1 cellular context compared by ENCODE assay signal in the genomic region with DNA sequence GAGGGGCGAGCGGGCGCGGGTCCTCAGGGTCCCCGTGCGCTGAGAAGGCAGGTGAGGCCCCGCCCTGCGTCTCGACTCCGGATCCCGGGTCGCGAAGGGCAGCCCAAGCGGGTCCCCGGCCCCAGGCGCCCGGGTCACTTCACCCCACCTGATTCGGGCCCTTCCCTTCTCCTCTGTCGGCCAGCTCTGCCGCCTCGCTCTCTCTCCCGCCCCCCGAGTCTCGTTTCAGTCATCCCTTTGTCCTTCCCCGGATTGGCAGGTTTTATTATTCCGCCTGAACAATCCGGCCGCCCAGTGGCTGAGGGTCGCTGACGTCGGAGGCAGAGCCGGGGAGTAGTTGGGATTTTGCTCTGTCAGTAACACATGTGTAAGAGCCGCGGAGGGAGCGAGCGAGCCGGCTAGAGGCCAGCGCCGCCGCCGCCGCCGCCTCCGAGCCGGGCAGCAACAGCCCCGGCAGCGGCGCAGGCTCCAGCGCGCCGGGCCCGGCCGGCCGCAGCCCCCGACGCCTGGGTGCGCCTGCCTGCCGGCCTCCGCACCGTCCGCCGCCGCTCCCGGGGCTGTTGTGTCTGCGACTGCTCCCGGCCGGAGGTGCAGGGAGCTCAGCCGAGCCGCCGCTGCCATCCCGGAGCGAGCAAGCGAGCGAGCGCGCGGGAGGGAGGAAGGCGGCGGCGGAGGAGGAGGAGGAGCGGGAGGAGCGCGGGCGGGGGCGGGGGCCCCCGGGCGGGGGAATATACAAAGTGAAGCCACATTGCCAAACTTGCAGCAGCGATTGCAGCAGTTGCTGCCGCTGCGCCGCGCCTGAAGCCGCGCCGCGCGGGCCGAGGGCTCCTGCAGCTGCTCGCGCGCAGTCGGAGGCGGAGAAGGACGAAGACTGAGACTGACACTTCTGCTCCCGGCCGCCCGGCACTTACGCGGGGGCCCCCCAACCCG.
TF ChIP-seq lines count a peak whose summit lies in the region.

A gene with protein sequence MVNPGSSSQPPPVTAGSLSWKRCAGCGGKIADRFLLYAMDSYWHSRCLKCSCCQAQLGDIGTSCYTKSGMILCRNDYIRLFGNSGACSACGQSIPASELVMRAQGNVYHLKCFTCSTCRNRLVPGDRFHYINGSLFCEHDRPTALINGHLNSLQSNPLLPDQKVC (plus strand): TSS at position 760 of the 930 bp plus-strand sequence. CDS start 3,136 bp downstream, outside the sequence.

TF ChIP-seq in HepG2, 621 proteins besides CTCF, POLR2A, EP300 and RAD21 (continued from another document and continues in another):
- TF ChIP-seq, protein P1, sequence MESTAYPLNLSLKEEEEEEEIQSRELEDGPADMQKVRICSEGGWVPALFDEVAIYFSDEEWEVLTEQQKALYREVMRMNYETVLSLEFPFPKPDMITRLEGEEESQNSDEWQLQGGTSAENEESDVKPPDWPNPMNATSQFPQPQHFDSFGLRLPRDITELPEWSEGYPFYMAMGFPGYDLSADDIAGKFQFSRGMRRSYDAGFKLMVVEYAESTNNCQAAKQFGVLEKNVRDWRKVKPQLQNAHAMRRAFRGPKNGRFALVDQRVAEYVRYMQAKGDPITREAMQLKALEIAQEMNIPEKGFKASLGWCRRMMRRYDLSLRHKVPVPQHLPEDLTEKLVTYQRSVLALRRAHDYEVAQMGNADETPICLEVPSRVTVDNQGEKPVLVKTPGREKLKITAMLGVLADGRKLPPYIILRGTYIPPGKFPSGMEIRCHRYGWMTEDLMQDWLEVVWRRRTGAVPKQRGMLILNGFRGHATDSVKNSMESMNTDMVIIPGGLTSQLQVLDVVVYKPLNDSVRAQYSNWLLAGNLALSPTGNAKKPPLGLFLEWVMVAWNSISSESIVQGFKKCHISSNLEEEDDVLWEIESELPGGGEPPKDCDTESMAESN (CRISPR knock-in tag; conservative IDR thresholded peaks at IDR 0.05): peak; percentile 68; the same call in 1 of the 2 replicates
- no peak for TF ChIP-seq TP53 (CRISPR knock-in tag; conservative IDR thresholded peaks at IDR 0.05)
- no peak for TF ChIP-seq ZFP62 (CRISPR knock-in tag; IDR thresholded peaks at IDR 0.05)
- no peak for TF ChIP-seq ZNF615 (CRISPR knock-in tag; IDR thresholded peaks at IDR 0.05; ENCODE audit: borderline replicate concordance)
- TF ChIP-seq ATF7-NPFF (CRISPR knock-in tag; IDR thresholded peaks at IDR 0.05; ENCODE audit: low read depth): peak; percentile 36
- 0 out of 2 replicates have a peak, but pooled peaks have one; percentile 14 for TF ChIP-seq NFKB2 (CRISPR knock-in tag; IDR thresholded peaks at IDR 0.05; ENCODE audit: borderline replicate concordance)
- no peak for TF ChIP-seq ZNF205 (CRISPR knock-in tag; IDR thresholded peaks at IDR 0.05)
- TF ChIP-seq FOXC1 (CRISPR knock-in tag; IDR thresholded peaks at IDR 0.05; ENCODE audit: borderline replicate concordance): no peak
- TF ChIP-seq, protein P2, sequence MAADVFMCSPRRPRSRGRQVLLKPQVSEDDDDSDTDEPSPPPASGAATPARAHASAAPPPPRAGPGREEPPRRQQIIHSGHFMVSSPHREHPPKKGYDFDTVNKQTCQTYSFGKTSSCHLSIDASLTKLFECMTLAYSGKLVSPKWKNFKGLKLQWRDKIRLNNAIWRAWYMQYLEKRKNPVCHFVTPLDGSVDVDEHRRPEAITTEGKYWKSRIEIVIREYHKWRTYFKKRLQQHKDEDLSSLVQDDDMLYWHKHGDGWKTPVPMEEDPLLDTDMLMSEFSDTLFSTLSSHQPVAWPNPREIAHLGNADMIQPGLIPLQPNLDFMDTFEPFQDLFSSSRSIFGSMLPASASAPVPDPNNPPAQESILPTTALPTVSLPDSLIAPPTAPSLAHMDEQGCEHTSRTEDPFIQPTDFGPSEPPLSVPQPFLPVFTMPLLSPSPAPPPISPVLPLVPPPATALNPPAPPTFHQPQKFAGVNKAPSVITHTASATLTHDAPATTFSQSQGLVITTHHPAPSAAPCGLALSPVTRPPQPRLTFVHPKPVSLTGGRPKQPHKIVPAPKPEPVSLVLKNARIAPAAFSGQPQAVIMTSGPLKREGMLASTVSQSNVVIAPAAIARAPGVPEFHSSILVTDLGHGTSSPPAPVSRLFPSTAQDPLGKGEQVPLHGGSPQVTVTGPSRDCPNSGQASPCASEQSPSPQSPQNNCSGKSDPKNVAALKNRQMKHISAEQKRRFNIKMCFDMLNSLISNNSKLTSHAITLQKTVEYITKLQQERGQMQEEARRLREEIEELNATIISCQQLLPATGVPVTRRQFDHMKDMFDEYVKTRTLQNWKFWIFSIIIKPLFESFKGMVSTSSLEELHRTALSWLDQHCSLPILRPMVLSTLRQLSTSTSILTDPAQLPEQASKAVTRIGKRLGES (CRISPR knock-in tag; IDR thresholded peaks at IDR 0.05; ENCODE audit: borderline replicate concordance): no peak
- TF ChIP-seq, protein P3, sequence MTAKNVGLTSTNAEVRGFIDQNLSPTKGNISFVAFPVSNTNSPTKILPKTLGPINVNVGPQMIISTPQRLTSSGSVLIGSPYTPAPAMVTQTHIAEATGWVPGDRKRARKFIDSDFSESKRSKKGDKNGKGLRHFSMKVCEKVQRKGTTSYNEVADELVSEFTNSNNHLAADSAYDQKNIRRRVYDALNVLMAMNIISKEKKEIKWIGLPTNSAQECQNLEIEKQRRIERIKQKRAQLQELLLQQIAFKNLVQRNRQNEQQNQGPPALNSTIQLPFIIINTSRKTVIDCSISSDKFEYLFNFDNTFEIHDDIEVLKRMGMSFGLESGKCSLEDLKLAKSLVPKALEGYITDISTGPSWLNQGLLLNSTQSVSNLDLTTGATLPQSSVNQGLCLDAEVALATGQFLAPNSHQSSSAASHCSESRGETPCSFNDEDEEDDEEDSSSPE (CRISPR knock-in tag; IDR thresholded peaks at IDR 0.05): peak; percentile 79
- 0 out of 2 replicates have a peak, but pooled peaks have one; percentile 32 for TF ChIP-seq ZNF776 (CRISPR knock-in tag; IDR thresholded peaks at IDR 0.05)
- peak; percentile 43; the same call in 1 of the 2 replicates for TF ChIP-seq POGZ (CRISPR knock-in tag; IDR thresholded peaks at IDR 0.05)
- TF ChIP-seq TAF15 (IDR thresholded peaks at IDR 0.05; ENCODE audit: low read depth, low read length, poor library complexity, severe bottlenecking): no peak
- no peak for TF ChIP-seq RCOR2 (CRISPR knock-in tag; IDR thresholded peaks at IDR 0.05)
- peak; percentile 25 for TF ChIP-seq YY1 (IDR thresholded peaks at IDR 0.05; ENCODE audit: insufficient read depth, insufficient replicate concordance, low read depth, low read length)
- TF ChIP-seq KDM2A (CRISPR knock-in tag; IDR thresholded peaks at IDR 0.05; ENCODE audit: borderline replicate concordance, low read depth): no peak
- TF ChIP-seq ZSCAN12 (CRISPR knock-in tag; IDR thresholded peaks at IDR 0.05): no peak
- TF ChIP-seq, protein P4, sequence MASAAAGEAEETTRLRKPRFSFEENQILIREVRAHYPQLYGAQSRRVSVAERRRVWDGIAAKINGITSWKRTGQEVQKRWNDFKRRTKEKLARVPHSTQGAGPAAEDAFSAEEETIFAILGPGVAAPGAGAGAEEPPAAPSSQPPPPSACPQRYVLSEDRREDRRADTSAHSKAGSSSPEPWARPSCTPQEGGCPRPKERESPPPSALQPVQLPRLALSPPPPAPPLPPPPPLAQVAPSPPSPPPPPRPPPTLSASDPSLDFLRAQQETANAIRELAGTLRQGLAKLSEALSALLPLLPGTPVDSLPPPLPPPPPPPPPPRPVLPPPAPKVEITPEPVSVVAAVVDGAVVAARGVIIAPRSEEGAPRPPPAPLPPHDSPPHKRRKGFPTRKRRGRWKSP (CRISPR knock-in tag; IDR thresholded peaks at IDR 0.05): 0 out of 2 replicates have a peak, but pooled peaks have one; percentile 5
- TF ChIP-seq, protein P5, sequence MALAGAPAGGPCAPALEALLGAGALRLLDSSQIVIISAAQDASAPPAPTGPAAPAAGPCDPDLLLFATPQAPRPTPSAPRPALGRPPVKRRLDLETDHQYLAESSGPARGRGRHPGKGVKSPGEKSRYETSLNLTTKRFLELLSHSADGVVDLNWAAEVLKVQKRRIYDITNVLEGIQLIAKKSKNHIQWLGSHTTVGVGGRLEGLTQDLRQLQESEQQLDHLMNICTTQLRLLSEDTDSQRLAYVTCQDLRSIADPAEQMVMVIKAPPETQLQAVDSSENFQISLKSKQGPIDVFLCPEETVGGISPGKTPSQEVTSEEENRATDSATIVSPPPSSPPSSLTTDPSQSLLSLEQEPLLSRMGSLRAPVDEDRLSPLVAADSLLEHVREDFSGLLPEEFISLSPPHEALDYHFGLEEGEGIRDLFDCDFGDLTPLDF (CRISPR knock-in tag; IDR thresholded peaks at IDR 0.05): 0 out of 2 replicates have a peak, but pooled peaks have one; percentile 32
- no peak for TF ChIP-seq IKZF4 (CRISPR knock-in tag; IDR thresholded peaks at IDR 0.05; ENCODE audit: borderline replicate concordance, low read depth, not compliant biosample characterization)
- peak; percentile 40; the same call in 1 of the 2 replicates for TF ChIP-seq ZNF232 (CRISPR knock-in tag; IDR thresholded peaks at IDR 0.05; ENCODE audit: borderline replicate concordance)
- TF ChIP-seq TCF7 (IDR thresholded peaks at IDR 0.05; ENCODE audit: low read depth): no peak
- TF ChIP-seq REXO4 (CRISPR knock-in tag; IDR thresholded peaks at IDR 0.05; ENCODE audit: borderline replicate concordance): no peak
- TF ChIP-seq KLF11 (CRISPR knock-in tag; IDR thresholded peaks at IDR 0.05): no peak
- TF ChIP-seq PHF21A (CRISPR knock-in tag; IDR thresholded peaks at IDR 0.05): peak; percentile 66
- TF ChIP-seq ZFX (CRISPR knock-in tag; IDR thresholded peaks at IDR 0.05; ENCODE audit: low read depth): peak; percentile 44; the same call in 1 of the 2 replicates
- TF ChIP-seq REPIN1 (CRISPR knock-in tag; IDR thresholded peaks at IDR 0.05; ENCODE audit: borderline replicate concordance, low read depth): peak; percentile 27; the same call in 1 of the 2 replicates
- no peak for TF ChIP-seq BCL6 (CRISPR knock-in tag; IDR thresholded peaks at IDR 0.05)
- no peak for TF ChIP-seq ZIK1 (CRISPR knock-in tag; IDR thresholded peaks at IDR 0.05; ENCODE audit: borderline replicate concordance, low read depth)
- peak; percentile 28 for TF ChIP-seq AGO1 (IDR thresholded peaks at IDR 0.05; ENCODE audit: low read depth, low read length, poor library complexity, severe bottlenecking)
- peak; percentile 39; the same call in 1 of the 2 replicates for TF ChIP-seq CBFB (CRISPR knock-in tag; IDR thresholded peaks at IDR 0.05)
- no peak for TF ChIP-seq ZNF614 (CRISPR knock-in tag; IDR thresholded peaks at IDR 0.05; ENCODE audit: borderline replicate concordance)
- no peak for TF ChIP-seq ZNF329 (CRISPR knock-in tag; IDR thresholded peaks at IDR 0.05; ENCODE audit: low read depth)
- no peak for TF ChIP-seq FOXJ3 (CRISPR knock-in tag; IDR thresholded peaks at IDR 0.05; ENCODE audit: borderline replicate concordance)
- no peak for TF ChIP-seq ARNTL (CRISPR knock-in tag; IDR thresholded peaks at IDR 0.05)
- TF ChIP-seq SOX13 (IDR thresholded peaks at IDR 0.05): no peak
- TF ChIP-seq SOX13 (CRISPR knock-in tag; conservative IDR thresholded peaks at IDR 0.05 in 1 of 2, IDR thresholded peaks at IDR 0.05 in 1 of 2): peak in 1 of 2 experiments; percentile 25; a peak in 1 of 4 replicates
- TF ChIP-seq, protein P6, sequence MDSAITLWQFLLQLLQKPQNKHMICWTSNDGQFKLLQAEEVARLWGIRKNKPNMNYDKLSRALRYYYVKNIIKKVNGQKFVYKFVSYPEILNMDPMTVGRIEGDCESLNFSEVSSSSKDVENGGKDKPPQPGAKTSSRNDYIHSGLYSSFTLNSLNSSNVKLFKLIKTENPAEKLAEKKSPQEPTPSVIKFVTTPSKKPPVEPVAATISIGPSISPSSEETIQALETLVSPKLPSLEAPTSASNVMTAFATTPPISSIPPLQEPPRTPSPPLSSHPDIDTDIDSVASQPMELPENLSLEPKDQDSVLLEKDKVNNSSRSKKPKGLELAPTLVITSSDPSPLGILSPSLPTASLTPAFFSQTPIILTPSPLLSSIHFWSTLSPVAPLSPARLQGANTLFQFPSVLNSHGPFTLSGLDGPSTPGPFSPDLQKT (CRISPR knock-in tag; IDR thresholded peaks at IDR 0.05; ENCODE audit: borderline replicate concordance): no peak
- TF ChIP-seq SP4 (CRISPR knock-in tag; IDR thresholded peaks at IDR 0.05): no peak
- TF ChIP-seq ZBTB8A (CRISPR knock-in tag; IDR thresholded peaks at IDR 0.05; ENCODE audit: borderline replicate concordance, low read depth): no peak
- TF ChIP-seq CREB1 (IDR thresholded peaks at IDR 0.05): peak; percentile 84
- TF ChIP-seq CREB1 (CRISPR knock-in tag; IDR thresholded peaks at IDR 0.05): peak; percentile 94
- TF ChIP-seq WIZ (CRISPR knock-in tag; IDR thresholded peaks at IDR 0.05): 0 out of 2 replicates have a peak, but pooled peaks have one; percentile 11
- TF ChIP-seq, protein P7, sequence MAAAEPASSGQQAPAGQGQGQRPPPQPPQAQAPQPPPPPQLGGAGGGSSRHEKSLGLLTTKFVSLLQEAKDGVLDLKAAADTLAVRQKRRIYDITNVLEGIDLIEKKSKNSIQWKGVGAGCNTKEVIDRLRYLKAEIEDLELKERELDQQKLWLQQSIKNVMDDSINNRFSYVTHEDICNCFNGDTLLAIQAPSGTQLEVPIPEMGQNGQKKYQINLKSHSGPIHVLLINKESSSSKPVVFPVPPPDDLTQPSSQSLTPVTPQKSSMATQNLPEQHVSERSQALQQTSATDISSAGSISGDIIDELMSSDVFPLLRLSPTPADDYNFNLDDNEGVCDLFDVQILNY (CRISPR knock-in tag; conservative IDR thresholded peaks at IDR 0.05): no peak
- TF ChIP-seq RBFOX2 (IDR thresholded peaks at IDR 0.05; ENCODE audit: low read depth, low read length): peak; percentile 83
- TF ChIP-seq POLR2G (IDR thresholded peaks at IDR 0.05; ENCODE audit: low read depth, low read length): peak; percentile 73
- TF ChIP-seq ZNF350 (CRISPR knock-in tag; IDR thresholded peaks at IDR 0.05; ENCODE audit: borderline replicate concordance, low read depth): 0 out of 2 replicates have a peak, but pooled peaks have one; percentile 9
- no peak for TF ChIP-seq CCAR2 (optimal IDR thresholded peaks at IDR 0.05; ENCODE audit: low read depth, low read length)
- TF ChIP-seq ARNT2 (CRISPR knock-in tag; IDR thresholded peaks at IDR 0.05; ENCODE audit: low read depth): peak; percentile 77; the same call in 1 of the 2 replicates
- TF ChIP-seq, protein P8, sequence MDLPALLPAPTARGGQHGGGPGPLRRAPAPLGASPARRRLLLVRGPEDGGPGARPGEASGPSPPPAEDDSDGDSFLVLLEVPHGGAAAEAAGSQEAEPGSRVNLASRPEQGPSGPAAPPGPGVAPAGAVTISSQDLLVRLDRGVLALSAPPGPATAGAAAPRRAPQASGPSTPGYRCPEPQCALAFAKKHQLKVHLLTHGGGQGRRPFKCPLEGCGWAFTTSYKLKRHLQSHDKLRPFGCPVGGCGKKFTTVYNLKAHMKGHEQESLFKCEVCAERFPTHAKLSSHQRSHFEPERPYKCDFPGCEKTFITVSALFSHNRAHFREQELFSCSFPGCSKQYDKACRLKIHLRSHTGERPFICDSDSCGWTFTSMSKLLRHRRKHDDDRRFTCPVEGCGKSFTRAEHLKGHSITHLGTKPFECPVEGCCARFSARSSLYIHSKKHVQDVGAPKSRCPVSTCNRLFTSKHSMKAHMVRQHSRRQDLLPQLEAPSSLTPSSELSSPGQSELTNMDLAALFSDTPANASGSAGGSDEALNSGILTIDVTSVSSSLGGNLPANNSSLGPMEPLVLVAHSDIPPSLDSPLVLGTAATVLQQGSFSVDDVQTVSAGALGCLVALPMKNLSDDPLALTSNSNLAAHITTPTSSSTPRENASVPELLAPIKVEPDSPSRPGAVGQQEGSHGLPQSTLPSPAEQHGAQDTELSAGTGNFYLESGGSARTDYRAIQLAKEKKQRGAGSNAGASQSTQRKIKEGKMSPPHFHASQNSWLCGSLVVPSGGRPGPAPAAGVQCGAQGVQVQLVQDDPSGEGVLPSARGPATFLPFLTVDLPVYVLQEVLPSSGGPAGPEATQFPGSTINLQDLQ (CRISPR knock-in tag; IDR thresholded peaks at IDR 0.05): no peak
- peak; percentile 24; the same call in 1 of the 2 replicates for TF ChIP-seq KAT7 (CRISPR knock-in tag; IDR thresholded peaks at IDR 0.05; ENCODE audit: borderline replicate concordance)
- TF ChIP-seq ZNF672 (CRISPR knock-in tag; IDR thresholded peaks at IDR 0.05): no peak
